In genomic region chr11:108034034-108034433, GRCh38 we compare ENCODE assay signal across 20 cellular contexts.
"Had no signal": no experiment of that assay in that cellular context is flagged by ENCODE, and none has a peak within 500 bp of the region (broad histone marks: within the 10 kb centered on the region; RNA-seq: fewer than 3 reads in every experiment).

No MANE protein-coding gene starts in this region.

- H3K4me3 ChIP-seq: coronary artery, heart right ventricle, pancreas, prostate gland, right lobe of liver, suprapubic skin, thyroid gland, upper lobe of left lung, uterus had no signal

- H3K4me3 Mint-ChIP-seq: natural killer cell; stimulated activated effector memory CD8-positive, alpha-beta T cell treated with anti-CD3 and anti-CD28 coated beads, Interleukin-12 subunit alpha, Interleukin-12 subunit beta, amount 100 ng/mL, for 72 hours had no signal

- H3K27me3 ChIP-seq: heart right ventricle, pancreas, right lobe of liver, suprapubic skin, thyroid gland, upper lobe of left lung, uterus had no signal

- DNase-seq: effector CD4-positive, alpha-beta T cell; heart right ventricle; hypothalamus; kidney glomerular epithelial cell; mammary epithelial cell; natural killer cell; occipital lobe; pancreas; right lobe of liver; stimulated activated CD4-positive, alpha-beta T cell treated with anti-CD3 and anti-CD28 coated beads, Interleukin-4, amount 100 ng/mL, for 1 hour; stimulated activated CD8-positive, alpha-beta memory T cell treated with anti-CD3 and anti-CD28 coated beads, Interleukin-4, amount 100 ng/mL, for 48 hours; stimulated activated naive CD8-positive, alpha-beta T cell treated with anti-CD3 and anti-CD28 coated beads, Interleukin-15, Interleukin-2, amounts not matched to agents 100 U/mL and 50 U/mL, for 24 hours; thyroid gland; upper lobe of left lung; uterus had no signal

- H3K27ac ChIP-seq: coronary artery, heart right ventricle, pancreas, prostate gland, right lobe of liver, suprapubic skin, thyroid gland, upper lobe of left lung, uterus had no signal

- H3K36me3 ChIP-seq: prostate gland, thyroid gland, uterus had no signal

- H3K9me3 ChIP-seq: pancreas, prostate gland, right lobe of liver, suprapubic skin, thyroid gland, upper lobe of left lung, uterus had no signal

- ATAC-seq: esophagus mucosa; heart right ventricle; natural killer cell; pancreas; right lobe of liver; stimulated activated effector memory CD8-positive, alpha-beta T cell treated with anti-CD3 and anti-CD28 coated beads, Interleukin-12 subunit alpha, Interleukin-12 subunit beta, amount 100 ng/mL, for 72 hours; stimulated activated naive CD8-positive, alpha-beta T cell treated with anti-CD3 and anti-CD28 coated beads, Interleukin-15, Interleukin-2, amounts not matched to agents 100 U/mL and 50 U/mL, for 24 hours had no signal

- H3K9me3 Mint-ChIP-seq: stimulated activated effector memory CD8-positive, alpha-beta T cell treated with anti-CD3 and anti-CD28 coated beads, Interleukin-12 subunit alpha, Interleukin-12 subunit beta, amount 100 ng/mL, for 72 hours had no signal

- H3K27ac Mint-ChIP-seq: stimulated activated effector memory CD8-positive, alpha-beta T cell treated with anti-CD3 and anti-CD28 coated beads, Interleukin-12 subunit alpha, Interleukin-12 subunit beta, amount 100 ng/mL, for 72 hours had no signal

- H3K4me1 ChIP-seq: prostate gland, suprapubic skin, uterus had no signal

- H3K36me3 Mint-ChIP-seq: natural killer cell had no signal
